Comparison of ENCODE assay signal across 8 cellular contexts in genomic region chr2:100610381-100610831, GRCh38. TPM values are rescaled to one million over a fixed set of nuclear protein-coding genes. Genes with fewer than 3 reads are reported as not detected.
A peak's percentile ranks its signal among the peaks of the same experiment; 100 is the strongest.
DNase-seq lines count a peak whose midpoint lies in the region; TF ChIP-seq lines count a peak whose summit lies in the region.

No MANE protein-coding gene starts in this region.

- BruUV-seq in MCF 10A (replicated peaks; lab: Mats Ljungman, UMichigan): no TSS peak

- intact Hi-C loops in MCF 10A (cut with micrococcal nuclease): loop anchor here (1.0 to 2.0 kb wide), 3 partner anchors 120 to 375 kb away; no protein-coding TSS in a partner anchor

- TF ChIP-seq CTCF in WI38 (IDR thresholded peaks at IDR 0.05; ENCODE audit: low read depth, low read length) (peak; percentile 68), MCF 10A (IDR thresholded peaks at IDR 0.05; ENCODE audit: unreplicated experiment) (peak; percentile 67)

- H3K36me3 Mint-ChIP-seq in MCF 10A (ENCODE audit: insufficient read depth, unreplicated experiment): no peaks in the 10 kb centered on the region

- no peak overlapping the region for H3K4me3 Mint-ChIP-seq in MCF 10A (ENCODE audit: unreplicated experiment)

- POLR2A ChIA-PET in MCF 10A (lab: Yijun Ruan, JAX): interaction anchor here (0.8 to 2.0 kb wide), 5 partner anchors 72 to 392 kb away, joined by 3 to 9 read pairs (median 3); partner anchors contain the start of gene RPL31

- no peaks in the 10 kb centered on the region for H3K9me3 Mint-ChIP-seq in MCF 10A (ENCODE audit: unreplicated experiment)

- H3K27me3 Mint-ChIP-seq in MCF 10A (ENCODE audit: insufficient read depth, unreplicated experiment): peaks cover 13% of the 10 kb centered on the region

- DNase-seq in NCI-H2029 (lab: John Stamatoyannopoulos, UW): peak; percentile 9
- no peak for DNase-seq in NCI-H2029 treated with DMSO at 0.1 percent for 48 hours (lab: John Stamatoyannopoulos, UW)
- peak; percentile 17 for DNase-seq in NCI-H1092 (lab: John Stamatoyannopoulos, UW)
- peak; percentile 61 for DNase-seq in MCF 10A (ENCODE audit: unreplicated experiment)
- peak; percentile 21 for DNase-seq in kidney glomerular epithelial cell (lab: John Stamatoyannopoulos, UW)
- DNase-seq in stimulated activated CD4-positive, alpha-beta T cell treated with anti-CD3 and anti-CD28 coated beads, Interleukin-2, amount 100 ng/mL, for 48 hours: peak; percentile 64 to 70
- DNase-seq in foreskin melanocyte: no peak

- H3K27ac Mint-ChIP-seq in MCF 10A (ENCODE audit: low read depth, unreplicated experiment): no peak overlapping the region

- H3K4me1 Mint-ChIP-seq in MCF 10A (ENCODE audit: insufficient read depth, unreplicated experiment): peaks cover 5% of the 10 kb centered on the region

- CTCF ChIA-PET in MCF 10A (lab: Yijun Ruan, JAX): interaction anchor here (0.5 to 8.3 kb wide), 38 partner anchors 9 to 634 kb away, joined by 3 to 109 read pairs (median 4); partner anchors contain the start of gene TBC1D8

- H3K4me3 ChIP-seq in WI38 (ENCODE audit: low read depth, low read length): no peak overlapping the region

RNA-seq across cellular contexts. Expression of gene PDCL3, which starts 47.6 kb away (rescaled TPM):
- 24.2 and 27.1 TPM in 2 replicates for total RNA-seq in MCF 10A (2022)

Comparison
In these comparisons a context has a peak if more than half of its experiments do, and no peak if none do; other contexts are left out.
1. DNase-seq: peak in NCI-H2029 (single experiment), NCI-H1092 (single experiment), MCF 10A (single experiment), kidney glomerular epithelial cell (single experiment) and stimulated activated CD4-positive, alpha-beta T cell treated with anti-CD3 and anti-CD28 coated beads, Interleukin-2, amount 100 ng/mL, for 48 hours (2 of 2); none in NCI-H2029 treated with DMSO at 0.1 percent for 48 hours (single experiment) and foreskin melanocyte (single experiment).